ENCODE assay signal across 8 cellular contexts in genomic region chr19:34732548-34733255, GRCh38. TPM values are rescaled to one million over a fixed set of nuclear protein-coding genes. Genes with fewer than 3 reads are reported as not detected.
DNase-seq lines count a peak whose midpoint lies in the region; ATAC-seq and TF ChIP-seq lines count a peak whose summit lies in the region.

No MANE protein-coding gene starts in this region.

- H3K9me3 Mint-ChIP-seq in activated B cell treated with CpG ODN at 0.5 μM for 24 hours: peaks cover 2% of the 10 kb centered on the region

- H3K27me3 Mint-ChIP-seq in activated B cell treated with CpG ODN at 0.5 μM for 24 hours: peaks cover 6% of the 10 kb centered on the region

- no peaks in the 10 kb centered on the region for H3K27me3 ChIP-seq in stomach

- peaks cover 23% of the 10 kb centered on the region for H3K36me3 Mint-ChIP-seq in activated B cell treated with CpG ODN at 0.5 μM for 24 hours (ENCODE audit: low read depth)

- peaks cover 9 to 25% (median 21%) of the 10 kb centered on the region in 4 donors for H3K36me3 ChIP-seq in stomach

- peak overlapping the region; percentile 68 for H3K4me3 Mint-ChIP-seq in activated B cell treated with CpG ODN at 0.5 μM for 24 hours

- no peak for TF ChIP-seq CTCF in activated B cell treated with CpG ODN at 0.5 μM for 24 hours (IDR thresholded peaks at IDR 0.05)
- TF ChIP-seq CTCF in stomach (IDR thresholded peaks at IDR 0.05): no peak

- ATAC-seq in activated B cell treated with CpG ODN at 0.5 μM for 24 hours (ENCODE audit: low read depth) (no peak), GM18519 (IDR thresholded peaks at IDR 0.05; ENCODE audit: low FRiP score, unreplicated experiment) (no peak), GM21526 (IDR thresholded peaks at IDR 0.05; ENCODE audit: low FRiP score, unreplicated experiment) (no peak)

- peaks cover 23 to 34% (median 25%) of the 10 kb centered on the region in 4 donors for H3K4me1 ChIP-seq in stomach

- H3K27ac Mint-ChIP-seq in activated B cell treated with CpG ODN at 0.5 μM for 24 hours: no peak overlapping the region

- H3K4me1 Mint-ChIP-seq in activated B cell treated with CpG ODN at 0.5 μM for 24 hours: peaks cover 25% of the 10 kb centered on the region

- peak; percentile 24 to 35 for DNase-seq in NCI-H526 (lab: John Stamatoyannopoulos, UW)
- DNase-seq in NCI-H526 treated with DMSO at 0.1 percent for 48 hours (lab: John Stamatoyannopoulos, UW): no peak
- no peak for DNase-seq in activated B cell treated with CpG ODN at 0.5 μM for 24 hours
- DNase-seq in iPS-NIHi7 (ENCODE audit: extremely low spot score): peak; percentile 22
- DNase-seq in stomach: no peak
- no peak for DNase-seq in T1000 (lab: John Stamatoyannopoulos, UW)

- POLR2A ChIA-PET in activated B cell treated with CpG ODN at 0.5 μM for 24 hours (lab: Charles Lee): interaction anchor here (0.6 to 2.0 kb wide), 6 partner anchors 20 to 1757 kb away, joined by 3 to 16 read pairs (median 4); partner anchors contain the start of genes SCGB2B2, ZNF30, ZNF302 and ZNF566

- CTCF ChIA-PET in activated B cell treated with CpG ODN at 0.5 μM for 24 hours (lab: Charles Lee): no interaction called here

- TF ChIP-seq EP300 in stomach (IDR thresholded peaks at IDR 0.05): no peak

- no peak for TF ChIP-seq POLR2A in stomach (IDR thresholded peaks at IDR 0.05)

- intact Hi-C loops in activated B cell treated with CpG ODN at 0.5 μM for 24 hours (cut with micrococcal nuclease): loop anchor here (10.0 kb wide), 1 partner anchor 192 kb away; the partner anchor contains the start of gene ZNF30
- intact Hi-C loops in stomach (cut with DNase I; ENCODE audit: low total_unique reads): loop anchor here (10.0 kb wide), 1 partner anchor 58 kb away; the partner anchor contains the start of genes SCGB2B2 and ZNF302

- H3K4me3 ChIP-seq in stomach: peak overlapping the region; percentile 63 to 93 (median 74)

- H3K9me3 ChIP-seq in stomach: peaks cover 0 to 25% (median 11%) of the 10 kb centered on the region in 4 donors

- WGBS in stomach, 5 donors: 24 to 55% (median 38%) methylated on average over 7 to 17 of the region's 17 CpGs

- peak overlapping the region; percentile 4 to 99 (median 96) for H3K27ac ChIP-seq in stomach

RNA-seq across cellular contexts. Expression of gene ZNF181, which starts 1.3 kb away (rescaled TPM):
- total RNA-seq in activated B cell treated with CpG ODN at 0.5 μM for 24 hours (8.2 and 8.7 TPM in 2 replicates), stomach (10 to 100 TPM in 3 of 5 donors, 1 to 10 TPM in 2; 2.3 to 43.2 (median 13.2) TPM)
- 10 to 100 TPM in 1 of 3 donors, 1 to 10 TPM in 2; 5.7 to 17.7 (median 5.9) TPM for polyA plus RNA-seq in stomach

RNA-seq across cellular contexts. Expression of gene ZNF599, which starts 40.3 kb away (rescaled TPM):
- total RNA-seq in activated B cell treated with CpG ODN at 0.5 μM for 24 hours (3.1 and 3.6 TPM in 2 replicates), stomach (1 to 10 TPM in 3 of 5 donors, under 1 TPM in 1, not detected in 1; 0.58 to 6.7 (median 4.1) TPM)
- 1 to 10 TPM; 3.4 to 6.6 (median 4.5) TPM for polyA plus RNA-seq in stomach

RNA-seq across cellular contexts. Expression of gene ZNF302, which starts 55.2 kb away (rescaled TPM):
- total RNA-seq in activated B cell treated with CpG ODN at 0.5 μM for 24 hours (33.7 and 38.1 TPM in 2 replicates), stomach (10 to 100 TPM; 13.8 to 92.4 (median 21.7) TPM)
- polyA plus RNA-seq in stomach: 10 to 100 TPM; 10.1 to 18.2 (median 15.0) TPM

RNA-seq across cellular contexts. Expression of gene SCGB2B2, which starts 55.7 kb away (rescaled TPM):
- total RNA-seq in activated B cell treated with CpG ODN at 0.5 μM for 24 hours (0.78 and 1.4 TPM in 2 replicates), stomach (1 to 10 TPM in 1 of 5 donors, under 1 TPM in 1, not detected in 3; 0.37 to 1.8 TPM)
- under 1 TPM in 1 of 3 donors, not detected in 2; 0.12 TPM for polyA plus RNA-seq in stomach

Comparison
In these comparisons a context has a peak if more than half of its experiments do, and no peak if none do; other contexts are left out.
1. DNase-seq: peak in NCI-H526 (2 of 2) and iPS-NIHi7 (single experiment); none in NCI-H526 treated with DMSO at 0.1 percent for 48 hours (single experiment), activated B cell treated with CpG ODN at 0.5 μM for 24 hours (single experiment), stomach (single experiment) and T1000 (single experiment).